8 cellular contexts compared by ENCODE assay signal in genomic region chr7:26864309-26865093, GRCh38. TPM values are rescaled to one million over a fixed set of nuclear protein-coding genes. Genes with fewer than 3 reads are reported as not detected.
DNase-seq lines count a peak whose midpoint lies in the region; ATAC-seq and TF ChIP-seq lines count a peak whose summit lies in the region.

SKAP2 (minus strand) TSS chr7:26864590; CDS start chr7:26864429, 161 bp downstream.

- DNase-seq in AG09319 (ENCODE audit: extremely low read depth, low read depth), result peak; percentile 95
- DNase-seq in NCI-H510A (lab: John Stamatoyannopoulos, UW), result peak; percentile 94
- DNase-seq in activated CD4-positive, alpha-beta T cell treated with anti-CD3 and anti-CD28 coated beads, Interleukin-2, amount 10 ng/mL, durations not matched to agents 24 days and 14 days, result peak; percentile 96
- DNase-seq in colonic mucosa, result peak; percentile 99
- peak; percentile 100 for DNase-seq in kidney tubule cell (ENCODE audit: low spot score)
- DNase-seq in stimulated activated CD4-positive, alpha-beta T cell treated with anti-CD3 and anti-CD28 coated beads, Interleukin-1b, Interleukin-23, amount 100 ng/mL, for 24 hours (ENCODE audit: low read depth in 4 of 4, low spot score in 1 of 4), result peak; percentile 60 to 82 (median 72)

- TF ChIP-seq CTCF in AG09319 (IDR thresholded peaks at IDR 0.05; ENCODE audit: low read depth, low read length) (no peak), colonic mucosa (IDR thresholded peaks at IDR 0.05) (no peak)

- peaks cover 39% of the 10 kb centered on the region for H3K27me3 Mint-ChIP-seq in activated CD4-positive, alpha-beta T cell treated with anti-CD3 and anti-CD28 coated beads, Interleukin-2, amount 10 ng/mL, durations not matched to agents 24 days and 14 days

- no peaks in the 10 kb centered on the region for H3K27me3 ChIP-seq in colonic mucosa

- H3K4me1 ChIP-seq in colonic mucosa, result no peaks in the 10 kb centered on the region

- peaks cover 19% of the 10 kb centered on the region for H3K9me3 Mint-ChIP-seq in activated CD4-positive, alpha-beta T cell treated with anti-CD3 and anti-CD28 coated beads, Interleukin-2, amount 10 ng/mL, durations not matched to agents 24 days and 14 days

- H3K9ac ChIP-seq in colonic mucosa (ENCODE audit: low read depth in 2 of 2, low read length in 2 of 2), result peak within 1 kb of the TSS; percentile 96 to 99

- ATAC-seq in GM19023 (IDR thresholded peaks at IDR 0.05; ENCODE audit: unreplicated experiment) (peak; percentile 93), HG03280 (IDR thresholded peaks at IDR 0.05; ENCODE audit: unreplicated experiment) (peak; percentile 95)

- no peaks in the 10 kb centered on the region for H3K9me3 ChIP-seq in colonic mucosa

- peak within 1 kb of the TSS; percentile 48 for H3K4me3 ChIP-seq in colonic mucosa

- H3K4me1 Mint-ChIP-seq in activated CD4-positive, alpha-beta T cell treated with anti-CD3 and anti-CD28 coated beads, Interleukin-2, amount 10 ng/mL, durations not matched to agents 24 days and 14 days, result peaks cover 16% of the 10 kb centered on the region

- intact Hi-C loops in activated CD4-positive, alpha-beta T cell treated with anti-CD3 and anti-CD28 coated beads, Interleukin-2, amount 10 ng/mL, durations not matched to agents 24 days and 14 days (cut with micrococcal nuclease), result loop anchor here (2.0 to 10.0 kb wide), 4 partner anchors 233 to 1002 kb away; partner anchors contain the start of genes HIBADH and HOXA1
- intact Hi-C loops in colonic mucosa (cut with DNase I), result loop anchor here (5.0 kb wide), 1 partner anchor 233 kb away; the partner anchor contains the start of gene HOXA1

- H3K36me3 Mint-ChIP-seq in activated CD4-positive, alpha-beta T cell treated with anti-CD3 and anti-CD28 coated beads, Interleukin-2, amount 10 ng/mL, durations not matched to agents 24 days and 14 days (ENCODE audit: low read depth), result peaks cover 2% of the 10 kb centered on the region

- peak within 1 kb of the TSS; percentile 93 for H3K4me3 Mint-ChIP-seq in activated CD4-positive, alpha-beta T cell treated with anti-CD3 and anti-CD28 coated beads, Interleukin-2, amount 10 ng/mL, durations not matched to agents 24 days and 14 days

- H3K36me3 ChIP-seq in colonic mucosa, result no peaks in the 10 kb centered on the region

- H3K27ac Mint-ChIP-seq in activated CD4-positive, alpha-beta T cell treated with anti-CD3 and anti-CD28 coated beads, Interleukin-2, amount 10 ng/mL, durations not matched to agents 24 days and 14 days, result peak within 1 kb of the TSS; percentile 73

- peak within 1 kb of the TSS; percentile 98 for H3K27ac ChIP-seq in colonic mucosa

RNA-seq across cellular contexts. Expression of gene SKAP2, which starts in this region (rescaled TPM):
- 3.6 and 4.6 TPM in 2 replicates for total RNA-seq in activated CD4-positive, alpha-beta T cell treated with anti-CD3 and anti-CD28 coated beads, Interleukin-2, amount 10 ng/mL, durations not matched to agents 24 days and 14 days
- 10 to 100 TPM; 41.6 to 46.9 TPM for total RNA-seq in colonic mucosa

Comparison
In these comparisons a context has a peak if more than half of its experiments do, and no peak if none do; other contexts are left out.
1. Peak in every context shown above with its lines: DNase-seq, ATAC-seq, H3K4me3 ChIP-seq and H3K27ac ChIP-seq.